8 cellular contexts compared by ENCODE assay signal in genomic region chr7:74092321-74092963, GRCh38. TPM values are rescaled to one million over a fixed set of nuclear protein-coding genes. Genes with fewer than 3 reads are reported as not detected.
A peak's percentile ranks its signal among the peaks of the same experiment; 100 is the strongest.
DNase-seq lines count a peak whose midpoint lies in the region; ATAC-seq and TF ChIP-seq lines count a peak whose summit lies in the region.

No MANE protein-coding gene starts in this region.

- no TSS peak for BruUV-seq in A673 (replicated peaks; lab: Mats Ljungman, UMichigan)

- no peak overlapping the region for H2AFZ ChIP-seq in Loucy (ENCODE audit: low read length)

- H3K9me3 Mint-ChIP-seq in type B pancreatic cell, result no peaks in the 10 kb centered on the region

- H3K9me3 ChIP-seq in Loucy (ENCODE audit: insufficient read depth, low read depth, low read length), result no peaks in the 10 kb centered on the region
- H3K9me3 ChIP-seq in esophagus squamous epithelium, result no peaks in the 10 kb centered on the region
- no peaks in the 10 kb centered on the region for H3K9me3 ChIP-seq in A673 (ENCODE audit: low read depth, low read length, poor library complexity, severe bottlenecking)

- H3K27ac ChIP-seq in esophagus squamous epithelium (peak overlapping the region; percentile 33 to 87 (median 75)), skin epidermis (peak overlapping the region in 20 of 21 experiments; percentile 50 to 98 (median 85)), A673 (ENCODE audit: low read depth, low read length, poor library complexity, severe bottlenecking) (no peak overlapping the region)

- peaks cover 31% of the 10 kb centered on the region for H3K4me1 ChIP-seq in Loucy (ENCODE audit: insufficient read depth, low read length, poor library complexity, severe bottlenecking)
- peaks cover 23 to 35% (median 30%) of the 10 kb centered on the region in 3 donors for H3K4me1 ChIP-seq in esophagus squamous epithelium
- peaks cover 21% of the 10 kb centered on the region for H3K4me1 ChIP-seq in A673 (ENCODE audit: insufficient read depth, low read length, poor library complexity, severe bottlenecking)

- no peaks in the 10 kb centered on the region for H4K20me1 ChIP-seq in Loucy (ENCODE audit: insufficient read depth, low read length, poor library complexity, severe bottlenecking)

- H3K27me3 ChIP-seq in Loucy (ENCODE audit: insufficient read depth, low read length, poor library complexity, severe bottlenecking), result no peaks in the 10 kb centered on the region
- no peaks in the 10 kb centered on the region for H3K27me3 ChIP-seq in esophagus squamous epithelium
- H3K27me3 ChIP-seq in A673 (replicated peaks; ENCODE audit: insufficient read depth, low read depth, low read length, poor library complexity), result no peaks in the 10 kb centered on the region

- no peak overlapping the region for H3K4me3 Mint-ChIP-seq in type B pancreatic cell

- no peaks in the 10 kb centered on the region for H3K36me3 ChIP-seq in Loucy (ENCODE audit: insufficient read depth, low read length)
- peaks cover 0 to 46% (median 5%) of the 10 kb centered on the region in 3 donors for H3K36me3 ChIP-seq in esophagus squamous epithelium
- H3K36me3 ChIP-seq in A673 (ENCODE audit: insufficient read depth, low read length, poor library complexity, severe bottlenecking), result peaks cover 12% of the 10 kb centered on the region

- peak; percentile 6 for ATAC-seq in GM21447 (IDR thresholded peaks at IDR 0.05; ENCODE audit: unreplicated experiment)

- H3K4me2 ChIP-seq in Loucy (ENCODE audit: low read depth, low read length, poor library complexity, severe bottlenecking), result peak overlapping the region; percentile 77

- H3K4me3 ChIP-seq in Loucy (ENCODE audit: low read length, poor library complexity, severe bottlenecking) (peak overlapping the region; percentile 82), esophagus squamous epithelium (peak overlapping the region in 3 of 4 donors; percentile 39 to 64 (median 45)), skin epidermis (peak overlapping the region in 2 of 7 experiments; percentile 25 to 45), A673 (ENCODE audit: low read depth, low read length, poor library complexity, severe bottlenecking) (no peak overlapping the region)

- no peak for DNase-seq in esophagus squamous epithelium (lab: John Stamatoyannopoulos, UW)
- DNase-seq in NCI-H2171 treated with DMSO at 0.1 percent for 48 hours (lab: John Stamatoyannopoulos, UW), result no peak
- DNase-seq in type B pancreatic cell (ENCODE audit: extremely low spot score, unreplicated experiment), result no peak
- DNase-seq in A673 (ENCODE audit: low spot score), result no peak
- DNase-seq in NCI-H2107 treated with DMSO at 0.1 percent for 48 hours (lab: John Stamatoyannopoulos, UW; ENCODE audit: unreplicated experiment), result no peak

- no peak for TF ChIP-seq CTCF in Loucy (conservative IDR thresholded peaks at IDR 0.05; ENCODE audit: low read length)
- no peak for TF ChIP-seq CTCF in esophagus squamous epithelium (IDR thresholded peaks at IDR 0.05)
- no peak for TF ChIP-seq CTCF in type B pancreatic cell (conservative IDR thresholded peaks at IDR 0.05)
- TF ChIP-seq CTCF in A673 (conservative IDR thresholded peaks at IDR 0.05; ENCODE audit: low read depth, low read length), result no peak

- POLR2A ChIA-PET in A673 (lab: Charles Lee; ENCODE audit: low non-redundant PET), result interaction anchor here (0.6 kb wide), 1 partner anchor 65 kb away, joined by 9 read pairs; no protein-coding TSS in a partner anchor

- no peak for TF ChIP-seq POLR2A in esophagus squamous epithelium (IDR thresholded peaks at IDR 0.05)

- no peaks in the 10 kb centered on the region for H3K27me3 Mint-ChIP-seq in type B pancreatic cell

- H3K9me2 ChIP-seq in Loucy (replicated peaks; ENCODE audit: low read depth, low read length), result no peaks in the 10 kb centered on the region

- no peak overlapping the region for H3K27ac Mint-ChIP-seq in type B pancreatic cell

- H3K4me1 Mint-ChIP-seq in type B pancreatic cell (ENCODE audit: unreplicated experiment), result peaks cover 14% of the 10 kb centered on the region

- CTCF ChIA-PET in A673 (lab: Charles Lee), result no interaction called here

- H3F3A ChIP-seq in Loucy (ENCODE audit: low read depth), result peaks cover 12% of the 10 kb centered on the region

- peak overlapping the region; percentile 82 for H3K9ac ChIP-seq in Loucy (ENCODE audit: low read depth, low read length, poor library complexity, severe bottlenecking)

- peaks cover 17% of the 10 kb centered on the region; the same call in 1 of the 2 replicates for H3K79me2 ChIP-seq in Loucy (ENCODE audit: insufficient read depth, low read length)

- H3K36me3 Mint-ChIP-seq in type B pancreatic cell, result peaks cover 12% of the 10 kb centered on the region

- intact Hi-C loops in esophagus squamous epithelium (cut with DNase I), result no loop called here
- intact Hi-C loops in A673 (cut with micrococcal nuclease; ENCODE audit: unreplicated experiment), result no loop called here

- WGBS in esophagus squamous epithelium, 2 donors, result 33 to 65% methylated on average over 1 to 2 of the region's 13 CpGs

RNA-seq across cellular contexts. Expression of gene LIMK1, which starts 8.8 kb away (rescaled TPM):
- total RNA-seq in esophagus squamous epithelium, result 10 to 100 TPM in 3 of 4 donors, 1 to 10 TPM in 1; 8.0 to 13.2 (median 12.2) TPM
- 34.6 and 46.6 TPM in 2 replicates for total RNA-seq in type B pancreatic cell (ENCODE audit: low replicate concordance)
- total RNA-seq in A673 (2021), result 59.3 and 60.2 TPM in 2 replicates
